In the genomic region with DNA sequence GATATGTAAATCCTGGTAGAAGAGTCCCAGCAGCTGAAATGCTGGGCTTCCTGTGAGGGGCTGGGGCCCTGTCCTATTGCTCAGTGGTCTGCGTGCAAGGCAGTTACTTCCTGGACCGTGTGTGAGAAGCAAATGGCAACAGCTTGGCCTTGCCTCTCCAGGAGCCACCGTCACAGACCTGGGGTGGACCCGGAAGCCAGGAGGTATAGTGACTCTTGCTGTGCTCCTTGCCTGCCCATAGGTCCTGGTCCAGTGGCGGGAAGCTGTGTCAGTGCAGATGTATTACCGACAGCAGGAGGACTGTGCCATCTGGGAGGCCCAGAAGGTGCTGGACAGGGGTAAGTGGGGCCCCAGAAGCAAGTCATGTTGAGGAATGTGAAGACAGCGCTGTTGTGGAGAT, we compare ENCODE assay signal across 22 cellular contexts. TPM values are rescaled to one million over a fixed set of nuclear protein-coding genes. Genes with fewer than 3 reads are reported as not detected.
DNase-seq lines count a peak whose midpoint lies in the region; ATAC-seq and TF ChIP-seq lines count a peak whose summit lies in the region.
"Had no signal": no experiment of that assay in that cellular context is flagged by ENCODE, and none has a peak within 500 bp of the region (broad histone marks: within the 10 kb centered on the region; RNA-seq: fewer than 3 reads in every experiment).

No MANE protein-coding gene starts in this region.

- TF ChIP-seq EP300 in SK-N-SH (IDR thresholded peaks at IDR 0.05; ENCODE audit: borderline replicate concordance in 1 of 2, low read depth in 1 of 2, low read length in 1 of 2) = no peak

- H3K4me1 Mint-ChIP-seq in activated naive CD8-positive, alpha-beta T cell treated with anti-CD3 and anti-CD28 coated beads, Interleukin-2, amount 10 ng/mL, durations not matched to agents 7 days and 5 days = no peaks in the 10 kb centered on the region
- H3K4me1 Mint-ChIP-seq in activated naive CD8-positive, alpha-beta T cell treated with anti-CD3 and anti-CD28 coated beads for 36 hours = no peaks in the 10 kb centered on the region
- H3K4me1 Mint-ChIP-seq in central memory CD8-positive, alpha-beta T cell = no peaks in the 10 kb centered on the region
- H3K4me1 Mint-ChIP-seq: B cell had no signal

- no peak overlapping the region for H2BK5ac ChIP-seq in mesenchymal stem cell (ENCODE audit: low read depth, low read length, poor library complexity, severe bottlenecking)

- 97% methylated on average over 6 of the region's 7 CpGs for WGBS in mesenchymal stem cell
- WGBS in SK-N-SH (ENCODE audit: low lambda C conversion rate) = 94% methylated on average over 3 of the region's 7 CpGs

- CTCF ChIA-PET in SK-N-SH (lab: Yijun Ruan, JAX) = interaction anchor here (0.7 to 1.0 kb wide), 2 partner anchors 16 to 50 kb away, joined by 3 read pairs; no protein-coding TSS in a partner anchor

- no peaks in the 10 kb centered on the region for H3K27me3 ChIP-seq in mesenchymal stem cell (ENCODE audit: control insufficient read depth in 1 of 2, insufficient read depth in 1 of 2, low read length in 2 of 2)
- no peaks in the 10 kb centered on the region for H3K27me3 ChIP-seq in SK-N-SH (ENCODE audit: insufficient read depth)
- H3K27me3 ChIP-seq: MG63 had no signal

- no peaks in the 10 kb centered on the region for H3K9me3 ChIP-seq in mesenchymal stem cell (ENCODE audit: control insufficient read depth, low read length)
- no peaks in the 10 kb centered on the region for H3K9me3 ChIP-seq in SK-N-SH
- H3K9me3 ChIP-seq: Caco-2, MG63 had no signal

- H3K4me1 ChIP-seq in mesenchymal stem cell (ENCODE audit: control insufficient read depth, insufficient read depth, low read depth, low read length) (peaks cover 20% of the 10 kb centered on the region), SK-N-SH (ENCODE audit: control insufficient read depth in 1 of 2, insufficient read depth in 2 of 2, low read depth in 1 of 2, low read length in 1 of 2) (peaks cover 6 to 24% of the 10 kb centered on the region in 2 experiments; a peak in 1 of 4 replicates)

- H4K91ac ChIP-seq in mesenchymal stem cell (ENCODE audit: low read length) = peak overlapping the region; percentile 57

- no peak overlapping the region for H2AK5ac ChIP-seq in mesenchymal stem cell (ENCODE audit: low read length, severe bottlenecking)

- H3K27ac ChIP-seq in mesenchymal stem cell (ENCODE audit: low read length, poor library complexity, severe bottlenecking) (no peak overlapping the region), SK-N-SH (ENCODE audit: low read depth in 2 of 2, low read length in 1 of 2) (no peak overlapping the region)
- H3K27ac ChIP-seq: C4-2B, GM23248, PC-9 had no signal

- H3K9me2 ChIP-seq in SK-N-SH = no peaks in the 10 kb centered on the region

- peak overlapping the region in 1 of 2 experiments; percentile 11 for H2BK12ac ChIP-seq in mesenchymal stem cell (ENCODE audit: low read length in 2 of 2)

- TF ChIP-seq RAD21 in SK-N-SH (IDR thresholded peaks at IDR 0.05; ENCODE audit: low read length) = no peak

- H3K4ac ChIP-seq in mesenchymal stem cell (ENCODE audit: low read depth in 1 of 2, low read length in 2 of 2) = no peak overlapping the region

- H3K18ac ChIP-seq in mesenchymal stem cell (ENCODE audit: low read depth in 1 of 2, low read length in 2 of 2) = peak overlapping the region in 1 of 2 experiments; percentile 5

- TF ChIP-seq CTCF in SK-N-SH (IDR thresholded peaks at IDR 0.05) = no peak

- peak; percentile 17 for DNase-seq in activated naive CD8-positive, alpha-beta T cell treated with anti-CD3 and anti-CD28 coated beads, Interleukin-2, amount 10 ng/mL, durations not matched to agents 7 days and 5 days
- DNase-seq in activated naive CD8-positive, alpha-beta T cell treated with anti-CD3 and anti-CD28 coated beads for 36 hours = no peak
- no peak for DNase-seq in central memory CD8-positive, alpha-beta T cell (ENCODE audit: low spot score in 2 of 2)
- DNase-seq in mesenchymal stem cell = no peak
- peak; percentile 20 for DNase-seq in stimulated activated CD8-positive, alpha-beta memory T cell treated with anti-CD3 and anti-CD28 coated beads, Interleukin-4, amount 100 ng/mL, for 48 hours
- no peak for DNase-seq in NCI-H69 (lab: John Stamatoyannopoulos, UW)
- DNase-seq in SK-N-SH = no peak
- DNase-seq: CD8-positive, alpha-beta T cell; GM23248; H9; IMR-90; KG1; MG63; NCI-H1105 treated with DMSO at 0.1 percent for 48 hours; NCI-H2029; NCI-H446; NCI-H524 treated with DMSO at 0.1 percent for 48 hours; PC-9; SHP77 had no signal

- H2AFZ ChIP-seq in mesenchymal stem cell (ENCODE audit: low read depth, low read length) = no peak overlapping the region
- no peak overlapping the region for H2AFZ ChIP-seq in SK-N-SH (ENCODE audit: low read depth)
- H2AFZ ChIP-seq: GM23248, PC-9 had no signal

- H3K79me2 ChIP-seq in SK-N-SH (ENCODE audit: insufficient read depth) = no peaks in the 10 kb centered on the region

- POLR2A ChIA-PET in activated naive CD8-positive, alpha-beta T cell treated with anti-CD3 and anti-CD28 coated beads, Interleukin-2, amount 10 ng/mL, durations not matched to agents 7 days and 5 days (lab: Charles Lee) = no interaction called here
- POLR2A ChIA-PET in SK-N-SH (lab: Yijun Ruan, JAX) = no interaction called here

- no peaks in the 10 kb centered on the region for H3K79me1 ChIP-seq in mesenchymal stem cell (replicated peaks; ENCODE audit: low read length, poor library complexity, severe bottlenecking)

- peak overlapping the region; percentile 44 for H2BK15ac ChIP-seq in mesenchymal stem cell (ENCODE audit: low read depth, poor library complexity, severe bottlenecking)

- H3K9me3 Mint-ChIP-seq in activated naive CD8-positive, alpha-beta T cell treated with anti-CD3 and anti-CD28 coated beads, Interleukin-2, amount 10 ng/mL, durations not matched to agents 7 days and 5 days = no peaks in the 10 kb centered on the region
- no peaks in the 10 kb centered on the region for H3K9me3 Mint-ChIP-seq in activated naive CD8-positive, alpha-beta T cell treated with anti-CD3 and anti-CD28 coated beads for 36 hours
- H3K9me3 Mint-ChIP-seq in central memory CD8-positive, alpha-beta T cell = no peaks in the 10 kb centered on the region
- H3K9me3 Mint-ChIP-seq: CD8-positive, alpha-beta T cell; H9 had no signal

- no peak overlapping the region for H3K4me2 ChIP-seq in mesenchymal stem cell (ENCODE audit: low read length, poor library complexity, severe bottlenecking)
- no peak overlapping the region for H3K4me2 ChIP-seq in SK-N-SH
- H3K4me2 ChIP-seq: PC-9 had no signal

- peaks cover 5% of the 10 kb centered on the region for H3F3A ChIP-seq in SK-N-SH (replicated peaks; ENCODE audit: insufficient read depth)

- H4K20me1 ChIP-seq in SK-N-SH (ENCODE audit: insufficient read depth) = no peaks in the 10 kb centered on the region

- H3K9ac ChIP-seq in mesenchymal stem cell (ENCODE audit: low read length) (no peak overlapping the region), SK-N-SH (no peak overlapping the region)
- H3K9ac ChIP-seq: GM23248 had no signal

- no peaks in the 10 kb centered on the region for H3K27me3 Mint-ChIP-seq in activated naive CD8-positive, alpha-beta T cell treated with anti-CD3 and anti-CD28 coated beads, Interleukin-2, amount 10 ng/mL, durations not matched to agents 7 days and 5 days
- H3K27me3 Mint-ChIP-seq in activated naive CD8-positive, alpha-beta T cell treated with anti-CD3 and anti-CD28 coated beads for 36 hours = no peaks in the 10 kb centered on the region
- H3K27me3 Mint-ChIP-seq in central memory CD8-positive, alpha-beta T cell = no peaks in the 10 kb centered on the region
- H3K27me3 Mint-ChIP-seq: B cell had no signal

- H3K14ac ChIP-seq in mesenchymal stem cell (ENCODE audit: low read length in 2 of 2) = no peak overlapping the region

- H3K36me3 Mint-ChIP-seq in activated naive CD8-positive, alpha-beta T cell treated with anti-CD3 and anti-CD28 coated beads, Interleukin-2, amount 10 ng/mL, durations not matched to agents 7 days and 5 days = peaks cover 11% of the 10 kb centered on the region
- peaks cover 8% of the 10 kb centered on the region for H3K36me3 Mint-ChIP-seq in activated naive CD8-positive, alpha-beta T cell treated with anti-CD3 and anti-CD28 coated beads for 36 hours
- peaks cover 29% of the 10 kb centered on the region for H3K36me3 Mint-ChIP-seq in central memory CD8-positive, alpha-beta T cell (ENCODE audit: insufficient read depth)

- H3K36me3 ChIP-seq in mesenchymal stem cell (ENCODE audit: control insufficient read depth in 1 of 2, insufficient read depth in 2 of 2, low read depth in 1 of 2, low read length in 2 of 2) (peaks cover 36 to 51% of the 10 kb centered on the region in 2 experiments), SK-N-SH (replicated peaks in 1 of 2; ENCODE audit: control insufficient read depth in 1 of 2, insufficient read depth in 2 of 2, low read length in 1 of 2) (peaks cover 0 to 10% of the 10 kb centered on the region in 2 experiments)
- H3K36me3 ChIP-seq: MG63 had no signal

- no peak overlapping the region for H4K8ac ChIP-seq in mesenchymal stem cell (ENCODE audit: low read length)

- H3K4me3 ChIP-seq in mesenchymal stem cell (ENCODE audit: insufficient read depth in 1 of 2, low read depth in 1 of 2, low read length in 2 of 2) (no peak overlapping the region), SK-N-SH (ENCODE audit: low read depth in 2 of 2, low read length in 1 of 2) (no peak overlapping the region)
- H3K4me3 ChIP-seq: GM23248, MG63, PC-9 had no signal

- H2BK120ac ChIP-seq in mesenchymal stem cell (ENCODE audit: low read depth, low read length) = no peak overlapping the region

- no peak for ATAC-seq in activated naive CD8-positive, alpha-beta T cell treated with anti-CD3 and anti-CD28 coated beads, Interleukin-2, amount 10 ng/mL, durations not matched to agents 7 days and 5 days (ENCODE audit: low read depth)
- no peak for ATAC-seq in central memory CD8-positive, alpha-beta T cell (replicated peaks; ENCODE audit: extremely low read depth, poor library complexity, severe bottlenecking)
- ATAC-seq: CD8-positive, alpha-beta T cell had no signal

- no peak overlapping the region for H3K23ac ChIP-seq in mesenchymal stem cell (ENCODE audit: low read length in 2 of 2)

- H3K27ac Mint-ChIP-seq in activated naive CD8-positive, alpha-beta T cell treated with anti-CD3 and anti-CD28 coated beads, Interleukin-2, amount 10 ng/mL, durations not matched to agents 7 days and 5 days = no peak overlapping the region
- H3K27ac Mint-ChIP-seq in activated naive CD8-positive, alpha-beta T cell treated with anti-CD3 and anti-CD28 coated beads for 36 hours = no peak overlapping the region
- H3K27ac Mint-ChIP-seq in central memory CD8-positive, alpha-beta T cell (ENCODE audit: low read depth) = peak overlapping the region; percentile 16
- H3K27ac Mint-ChIP-seq: B cell had no signal

- H3K4me3 Mint-ChIP-seq in activated naive CD8-positive, alpha-beta T cell treated with anti-CD3 and anti-CD28 coated beads, Interleukin-2, amount 10 ng/mL, durations not matched to agents 7 days and 5 days = no peak overlapping the region
- H3K4me3 Mint-ChIP-seq in activated naive CD8-positive, alpha-beta T cell treated with anti-CD3 and anti-CD28 coated beads for 36 hours = no peak overlapping the region
- H3K4me3 Mint-ChIP-seq in central memory CD8-positive, alpha-beta T cell = no peak overlapping the region
- H3K4me3 Mint-ChIP-seq: B cell; CD8-positive, alpha-beta T cell; H9 had no signal

RNA-seq across cellular contexts. Expression of a gene that starts 54.3 kb away (rescaled TPM):
- 10 to 100 TPM; 25.4 to 26.1 TPM for total RNA-seq in activated naive CD8-positive, alpha-beta T cell treated with anti-CD3 and anti-CD28 coated beads, Interleukin-2, amount 10 ng/mL, durations not matched to agents 7 days and 5 days
- 10 to 100 TPM; 43.4 to 45.8 TPM for total RNA-seq in activated naive CD8-positive, alpha-beta T cell treated with anti-CD3 and anti-CD28 coated beads for 36 hours
- 31.5 TPM for polyA plus RNA-seq in mesenchymal stem cell (2013, experiment 1 of 2)
- 31.2 TPM for polyA plus RNA-seq in mesenchymal stem cell (2013, experiment 2 of 2)
- polyA plus RNA-seq in SK-N-SH (2012; rRNA removed) = 34.9 and 41.4 TPM in 2 replicates
- polyA plus RNA-seq in SK-N-SH (2012; cell fraction: cytosol; rRNA removed) = 16.3 and 23.2 TPM in 2 replicates
- 105 and 113 TPM in 2 replicates for polyA plus RNA-seq in SK-N-SH (2012; cell fraction: nucleus; rRNA removed)

Comparison
In these comparisons a context has a peak if more than half of its experiments do, and no peak if none do; other contexts are left out.
1. DNase-seq: peak in activated naive CD8-positive, alpha-beta T cell treated with anti-CD3 and anti-CD28 coated beads, Interleukin-2, amount 10 ng/mL, durations not matched to agents 7 days and 5 days (single experiment) and stimulated activated CD8-positive, alpha-beta memory T cell treated with anti-CD3 and anti-CD28 coated beads, Interleukin-4, amount 100 ng/mL, for 48 hours (single experiment); none in activated naive CD8-positive, alpha-beta T cell treated with anti-CD3 and anti-CD28 coated beads for 36 hours (single experiment), central memory CD8-positive, alpha-beta T cell (0 of 2), mesenchymal stem cell (single experiment), NCI-H69 (single experiment) and SK-N-SH (single experiment).